In the genomic region with DNA sequence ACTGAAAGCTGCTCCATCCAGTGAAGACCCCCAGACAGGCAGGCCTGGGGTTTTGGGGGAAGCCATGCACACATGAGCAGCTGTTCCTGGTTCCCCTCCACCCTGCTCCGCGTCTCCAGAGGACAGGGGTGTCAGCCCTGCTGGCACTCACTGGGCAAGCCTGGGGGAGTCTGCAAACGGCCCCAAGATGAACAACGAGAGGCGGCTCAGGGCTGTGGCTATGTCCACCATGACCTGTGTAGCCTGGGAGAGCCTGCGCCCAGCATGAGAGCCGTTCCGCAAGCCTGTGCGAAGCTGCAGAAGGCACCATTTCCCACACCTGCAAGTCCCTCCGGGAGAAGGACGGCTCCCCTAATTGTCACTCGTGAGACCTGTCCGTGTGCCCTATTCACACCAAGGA, we compare ENCODE assay signal across 35 cellular contexts. TPM values are rescaled to one million over a fixed set of nuclear protein-coding genes. Genes with fewer than 3 reads are reported as not detected.
A peak's percentile ranks its signal among the peaks of the same experiment; 100 is the strongest.
DNase-seq lines count a peak whose midpoint lies in the region; ATAC-seq, FAIRE-seq and TF ChIP-seq lines count a peak whose summit lies in the region.
"Had no signal": no experiment of that assay in that cellular context is flagged by ENCODE, and none has a peak within 500 bp of the region (broad histone marks: within the 10 kb centered on the region; RNA-seq: fewer than 3 reads in every experiment).

No MANE protein-coding gene starts in this region.

- peaks cover 2% of the 10 kb centered on the region; the same call in 1 of the 2 replicates for H3K23me2 ChIP-seq in H1 (ENCODE audit: low read depth, low read length)

- intact Hi-C loops in psoas muscle (cut with DNase I) (no loop called here), body of pancreas (cut with DNase I) (no loop called here)
- intact Hi-C loops in activated CD4-positive, alpha-beta T cell treated with anti-CD3 and anti-CD28 coated beads for 36 hours (cut with DNase I, micrococcal nuclease), result no loop called here

- H4K91ac ChIP-seq in H1 (replicated peaks; ENCODE audit: insufficient read length, low read length) (no peak overlapping the region), neuronal stem cell (ENCODE audit: low read depth, low read length, poor library complexity) (peak overlapping the region; percentile 92)

- H2AK5ac ChIP-seq in H1 (ENCODE audit: low read depth, low read length) (no peak overlapping the region), neuronal stem cell (ENCODE audit: low read depth, low read length) (peak overlapping the region; percentile 84)

- H3K18ac ChIP-seq in H1 (ENCODE audit: extremely low read depth, low read length) (no peak overlapping the region), neuronal stem cell (ENCODE audit: low read length) (peak overlapping the region; percentile 20)

- no peaks in the 10 kb centered on the region for H3K9me3 ChIP-seq in H1 (ENCODE audit: insufficient read depth in 2 of 2, low read depth in 1 of 2, low read length in 1 of 2)
- H3K9me3 ChIP-seq in neuronal stem cell (replicated peaks in 1 of 2; ENCODE audit: control insufficient read depth in 2 of 2, insufficient read depth in 1 of 2, low read depth in 1 of 2, low read length in 2 of 2), result no peaks in the 10 kb centered on the region
- H3K9me3 ChIP-seq in psoas muscle, result no peaks in the 10 kb centered on the region
- no peaks in the 10 kb centered on the region for H3K9me3 ChIP-seq in body of pancreas
- H3K9me3 ChIP-seq: A549; BE2C; BLaER1; BLaER1 treated with 17β-estradiol and CSF1 and Interleukin-3, amounts not matched to agents 10 nM and 100 nM; Caco-2 had no signal

- H3K4me2 ChIP-seq in H1 (ENCODE audit: insufficient read depth in 1 of 2, low read depth in 2 of 2, low read length in 2 of 2) (no peak overlapping the region), neuronal stem cell (ENCODE audit: insufficient read depth, low read length, poor library complexity, severe bottlenecking) (no peak overlapping the region)
- H3K4me2 ChIP-seq: A549 had no signal

- no peak overlapping the region for H3K4me3 ChIP-seq in H1 (ENCODE audit: extremely low read depth in 1 of 4, insufficient read depth in 2 of 4, low read depth in 3 of 4, low read length in 4 of 4)
- H3K4me3 ChIP-seq in neuronal stem cell (ENCODE audit: low read length in 2 of 2), result no peak overlapping the region
- H3K4me3 ChIP-seq in psoas muscle, result no peak overlapping the region
- no peak overlapping the region for H3K4me3 ChIP-seq in body of pancreas
- H3K4me3 ChIP-seq: A549; BLaER1; BLaER1 treated with 17β-estradiol and CSF1 and Interleukin-3, amounts not matched to agents 10 nM and 100 nM had no signal

- TF ChIP-seq POLR2A in H1 (IDR thresholded peaks at IDR 0.05; ENCODE audit: control extremely low read depth in 1 of 2, low read depth in 2 of 2, low read length in 2 of 2) (no peak), body of pancreas (IDR thresholded peaks at IDR 0.05) (no peak)

- peaks cover 24% of the 10 kb centered on the region for H3K4me1 Mint-ChIP-seq in glutamatergic neuron (ENCODE audit: low read depth, unreplicated experiment)
- no peaks in the 10 kb centered on the region for H3K4me1 Mint-ChIP-seq in activated CD4-positive, alpha-beta T cell treated with anti-CD3 and anti-CD28 coated beads for 36 hours
- H3K4me1 Mint-ChIP-seq: CD4-positive, alpha-beta memory T cell; CD8-positive, alpha-beta memory T cell had no signal

- no peak overlapping the region for H3K23ac ChIP-seq in H1 (ENCODE audit: insufficient read length)
- H3K23ac ChIP-seq in neuronal stem cell (ENCODE audit: low read depth, low read length, poor library complexity), result peak overlapping the region; percentile 85

- no peak overlapping the region for H4K5ac ChIP-seq in H1 (ENCODE audit: insufficient read length, low read depth, low read length)

- H2BK5ac ChIP-seq in H1 (ENCODE audit: low read depth, low read length) (no peak overlapping the region), neuronal stem cell (ENCODE audit: low read length) (peak overlapping the region; percentile 84)

- H3K27me3 ChIP-seq in H1 (replicated peaks in 1 of 4; ENCODE audit: control insufficient read depth in 3 of 4, extremely low read depth in 1 of 4, insufficient read depth in 3 of 4, low read length in 3 of 4) (no peaks in the 10 kb centered on the region; a peak in 1 of 7 replicates), neuronal stem cell (ENCODE audit: control insufficient read depth in 3 of 3, insufficient read depth in 3 of 3, low read depth in 1 of 3, low read length in 3 of 3) (no peaks in the 10 kb centered on the region), psoas muscle (ENCODE audit: insufficient read depth in 3 of 3, low read length in 2 of 3) (peaks cover 0 to 11% (median 4%) of the 10 kb centered on the region in 3 donors), body of pancreas (no peaks in the 10 kb centered on the region)
- H3K27me3 ChIP-seq: BE2C, BLaER1 had no signal

- no peaks in the 10 kb centered on the region for H3K79me1 ChIP-seq in H1 (ENCODE audit: low read depth, low read length)
- peaks cover 4% of the 10 kb centered on the region for H3K79me1 ChIP-seq in neuronal stem cell (ENCODE audit: low read depth, low read length)

- peaks cover 25% of the 10 kb centered on the region for H3K27me3 Mint-ChIP-seq in glutamatergic neuron (ENCODE audit: unreplicated experiment)
- H3K27me3 Mint-ChIP-seq in activated CD4-positive, alpha-beta T cell treated with anti-CD3 and anti-CD28 coated beads for 36 hours, result no peaks in the 10 kb centered on the region
- H3K27me3 Mint-ChIP-seq: B cell; CD4-positive, alpha-beta memory T cell; CD4-positive, alpha-beta T cell; CD4-positive, CD25-positive, alpha-beta regulatory T cell; CD8-positive, alpha-beta memory T cell had no signal

- ATAC-seq in psoas muscle (no peak), body of pancreas (no peak)
- no peak for ATAC-seq in activated CD4-positive, alpha-beta T cell treated with anti-CD3 and anti-CD28 coated beads for 36 hours
- ATAC-seq: A549; CD8-positive, alpha-beta T cell had no signal

- H3K9me3 Mint-ChIP-seq in glutamatergic neuron (ENCODE audit: unreplicated experiment), result peaks cover 20% of the 10 kb centered on the region
- H3K9me3 Mint-ChIP-seq in activated CD4-positive, alpha-beta T cell treated with anti-CD3 and anti-CD28 coated beads for 36 hours (ENCODE audit: low read depth), result no peaks in the 10 kb centered on the region
- H3K9me3 Mint-ChIP-seq: CD4-positive, alpha-beta memory T cell; CD4-positive, alpha-beta T cell; CD8-positive, alpha-beta memory T cell; CD8-positive, alpha-beta T cell had no signal

- no peak overlapping the region for H2BK20ac ChIP-seq in H1 (ENCODE audit: low read length)

- H3K36me3 Mint-ChIP-seq in glutamatergic neuron (ENCODE audit: unreplicated experiment), result no peaks in the 10 kb centered on the region
- no peaks in the 10 kb centered on the region for H3K36me3 Mint-ChIP-seq in activated CD4-positive, alpha-beta T cell treated with anti-CD3 and anti-CD28 coated beads for 36 hours (ENCODE audit: low read depth)
- H3K36me3 Mint-ChIP-seq: CD4-positive, alpha-beta memory T cell; CD4-positive, CD25-positive, alpha-beta regulatory T cell; CD8-positive, alpha-beta memory T cell; CD8-positive, alpha-beta T cell had no signal

- FAIRE-seq in H1 (lab: Jason Lieb, UNC), result no peak
- FAIRE-seq: A204.1, A549, D721Med had no signal

- no peak overlapping the region for H3K27ac ChIP-seq in H1 (ENCODE audit: low read depth, low read length)
- no peak overlapping the region for H3K27ac ChIP-seq in neuronal stem cell (replicated peaks; ENCODE audit: low read length)
- H3K27ac ChIP-seq in psoas muscle, result no peak overlapping the region
- H3K27ac ChIP-seq in body of pancreas, result no peak overlapping the region
- H3K27ac ChIP-seq: 22Rv1; A549; BLaER1 treated with 17β-estradiol and CSF1 and Interleukin-3, amounts not matched to agents 10 nM and 100 nM; C4-2B had no signal

- H3K4ac ChIP-seq in H1 (replicated peaks; ENCODE audit: insufficient read length, low read depth, low read length) (no peak overlapping the region), neuronal stem cell (ENCODE audit: low read length) (peak overlapping the region; percentile 46)

- H3K4me3 Mint-ChIP-seq in glutamatergic neuron (ENCODE audit: unreplicated experiment), result peak overlapping the region; percentile 15
- H3K4me3 Mint-ChIP-seq in activated CD4-positive, alpha-beta T cell treated with anti-CD3 and anti-CD28 coated beads for 36 hours, result no peak overlapping the region
- H3K4me3 Mint-ChIP-seq: B cell; CD14-positive monocyte; CD4-positive, alpha-beta T cell; CD4-positive, CD25-positive, alpha-beta regulatory T cell; CD8-positive, alpha-beta memory T cell; CD8-positive, alpha-beta T cell had no signal

- TF ChIP-seq CTCF in H1 (IDR thresholded peaks at IDR 0.05; ENCODE audit: control extremely low read depth in 1 of 3, insufficient read depth in 1 of 3, low read depth in 1 of 3, low read length in 3 of 3) (no peak), glutamatergic neuron (IDR thresholded peaks at IDR 0.05; ENCODE audit: partially characterized antibody, unreplicated experiment) (no peak), psoas muscle (IDR thresholded peaks at IDR 0.05) (no peak), body of pancreas (IDR thresholded peaks at IDR 0.05) (no peak)

- H3K27ac Mint-ChIP-seq in glutamatergic neuron (ENCODE audit: unreplicated experiment), result no peak overlapping the region
- H3K27ac Mint-ChIP-seq in activated CD4-positive, alpha-beta T cell treated with anti-CD3 and anti-CD28 coated beads for 36 hours, result no peak overlapping the region
- H3K27ac Mint-ChIP-seq: B cell; CD4-positive, alpha-beta memory T cell; CD4-positive, alpha-beta T cell; CD8-positive, alpha-beta memory T cell; CD8-positive, alpha-beta T cell had no signal

- no peak overlapping the region for H3K14ac ChIP-seq in H1 (ENCODE audit: insufficient read length)
- peak overlapping the region; percentile 4 for H3K14ac ChIP-seq in neuronal stem cell (ENCODE audit: low read length)

- H3K79me2 ChIP-seq in H1 (ENCODE audit: control insufficient read depth in 1 of 2, insufficient read depth in 2 of 2, low read length in 2 of 2), result no peaks in the 10 kb centered on the region

- no peak overlapping the region for H3K9ac ChIP-seq in H1 (replicated peaks in 1 of 4; ENCODE audit: extremely low read depth in 1 of 4, low read depth in 3 of 4, low read length in 3 of 4)
- H3K9ac ChIP-seq in neuronal stem cell (ENCODE audit: low read depth, low read length, poor library complexity), result no peak overlapping the region
- H3K9ac ChIP-seq: BLaER1; BLaER1 treated with 17β-estradiol and CSF1 and Interleukin-3, amounts not matched to agents 10 nM and 100 nM had no signal

- no peak for TF ChIP-seq RAD21 in H1 (IDR thresholded peaks at IDR 0.05 in 1 of 2, conservative IDR thresholded peaks at IDR 0.05 in 1 of 2; ENCODE audit: low read depth in 2 of 2, low read length in 2 of 2)

- H3K56ac ChIP-seq in H1 (replicated peaks; ENCODE audit: insufficient read length, low read depth, low read length), result no peak overlapping the region

- H4K8ac ChIP-seq in H1 (ENCODE audit: extremely low read depth, insufficient read depth, low read length) (0 out of 2 replicates have a peak overlapping the region, but pooled peaks have one; percentile 46), neuronal stem cell (ENCODE audit: low read depth, low read length) (peak overlapping the region; percentile 52)

- H2BK12ac ChIP-seq in H1 (ENCODE audit: low read depth, low read length) (no peak overlapping the region), neuronal stem cell (ENCODE audit: low read length) (peak overlapping the region; percentile 14)

- H4K20me1 ChIP-seq in H1 (replicated peaks in 1 of 2; ENCODE audit: control insufficient read depth in 1 of 2, insufficient read depth in 2 of 2, low read length in 2 of 2), result peaks cover 0 to 1% of the 10 kb centered on the region in 2 experiments
- H4K20me1 ChIP-seq: BLaER1 had no signal

- H2AFZ ChIP-seq in H1 (ENCODE audit: low read length), result no peak overlapping the region
- no peak overlapping the region for H2AFZ ChIP-seq in neuronal stem cell (ENCODE audit: low read length)

- 91% methylated on average over 13 of the region's 13 CpGs; no CpG with 5 or more reads in 1 of the 2 experiments for WGBS in H1 (ENCODE audit: extremely low coverage in 1 of 2, insufficient coverage in 1 of 2, insufficient read length in 1 of 2, insufficient replicate concordance in 2 of 2, low coverage in 1 of 2, low lambda C conversion rate in 2 of 2, missing lambda C conversion rate in 1 of 2), 2 experiments
- no CpG with 5 or more reads among the region's 13 CpGs for WGBS in neuronal stem cell (ENCODE audit: extremely low coverage in 2 of 2, insufficient read length in 2 of 2, insufficient replicate concordance in 1 of 2), 2 donors
- 91 to 96% (median 93%) methylated on average over 13 of the region's 13 CpGs for WGBS in psoas muscle, 3 donors
- 87 to 90% methylated on average over 12 to 13 of the region's 13 CpGs for WGBS in body of pancreas, 2 donors

- CTCF ChIA-PET in H1 (lab: Charles Lee; ENCODE audit: partially characterized antibody), result interaction anchor here (0.7 to 1.5 kb wide), 5 partner anchors 9 to 27 kb away, joined by 3 to 5 read pairs (median 3); no protein-coding TSS in a partner anchor
- CTCF ChIA-PET in activated CD4-positive, alpha-beta T cell treated with anti-CD3 and anti-CD28 coated beads for 36 hours (lab: Charles Lee), result interaction anchor here (0.5 kb wide), 1 partner anchor 35 kb away, joined by 3 read pairs; no protein-coding TSS in a partner anchor

- POLR2A ChIA-PET in H1 (lab: Charles Lee; ENCODE audit: partially characterized antibody), result interaction anchor here (0.7 to 1.5 kb wide), 2 partner anchors 10 to 32 kb away, joined by 3 read pairs; no protein-coding TSS in a partner anchor
- POLR2A ChIA-PET in activated CD4-positive, alpha-beta T cell treated with anti-CD3 and anti-CD28 coated beads for 36 hours (lab: Charles Lee), result no interaction called here

- H2BK15ac ChIP-seq in H1 (ENCODE audit: low read length) (no peak overlapping the region), neuronal stem cell (ENCODE audit: low read length) (peak overlapping the region; percentile 100)

- H2BK120ac ChIP-seq in H1 (replicated peaks; ENCODE audit: low read depth, low read length) (no peak overlapping the region), neuronal stem cell (ENCODE audit: low read depth, low read length) (peak overlapping the region; percentile 83)

- DNase-seq in H1 (ENCODE audit: low read depth in 1 of 2, low spot score in 2 of 2), result no peak
- no peak for DNase-seq in glutamatergic neuron
- no peak for DNase-seq in neuronal stem cell (ENCODE audit: low spot score)
- DNase-seq in psoas muscle, result no peak
- DNase-seq in activated CD4-positive, alpha-beta T cell treated with anti-CD3 and anti-CD28 coated beads for 36 hours, result no peak
- DNase-seq in body of pancreas, result no peak
- DNase-seq: 8988T; ACHN; AML-193; BE2C; C1 segment of cervical spinal cord; Caco-2; Calu3; CD4-positive, alpha-beta memory T cell; CD4-positive, alpha-beta T cell; CD4-positive, CD25-positive, alpha-beta regulatory T cell; CD8-positive, alpha-beta memory T cell; COR-L47; DMS 273 treated with DMSO at 0.1 percent for 48 hours; DMS153; DMS53; DMS79; DMS79 treated with DMSO at 0.1 percent for 48 hours; DND-41; EL had no signal

- H3K4me1 ChIP-seq in H1 (replicated peaks in 1 of 4; ENCODE audit: control insufficient read depth in 3 of 4, insufficient read depth in 4 of 4, low read length in 3 of 4) (peaks cover 0 to 8% (median 3%) of the 10 kb centered on the region in 4 experiments; a peak in 4 of 7 replicates), neuronal stem cell (ENCODE audit: control insufficient read depth in 2 of 2, insufficient read depth in 1 of 2, low read depth in 1 of 2, low read length in 2 of 2) (peaks cover 5 to 36% of the 10 kb centered on the region in 2 donors), psoas muscle (no peaks in the 10 kb centered on the region), body of pancreas (peaks cover 9% of the 10 kb centered on the region)
- H3K4me1 ChIP-seq: BE2C, Caco-2 had no signal

- no peak for TF ChIP-seq EP300 in H1 (IDR thresholded peaks at IDR 0.05; ENCODE audit: borderline replicate concordance in 1 of 2, low read depth in 2 of 2, low read length in 2 of 2)

- no peaks in the 10 kb centered on the region for H3K36me3 ChIP-seq in H1 (ENCODE audit: control insufficient read depth in 2 of 4, insufficient read depth in 4 of 4, low read length in 3 of 4)
- H3K36me3 ChIP-seq in neuronal stem cell (replicated peaks in 1 of 2; ENCODE audit: control insufficient read depth in 2 of 2, insufficient read depth in 2 of 2, low read length in 2 of 2), result no peaks in the 10 kb centered on the region
- no peaks in the 10 kb centered on the region for H3K36me3 ChIP-seq in psoas muscle (ENCODE audit: insufficient read depth in 1 of 2, low read depth in 1 of 2)
- no peaks in the 10 kb centered on the region for H3K36me3 ChIP-seq in body of pancreas (replicated peaks in 1 of 2; ENCODE audit: insufficient read depth in 1 of 2, low read depth in 2 of 2)
- H3K36me3 ChIP-seq: BE2C; BLaER1; BLaER1 treated with 17β-estradiol and CSF1 and Interleukin-3, amounts not matched to agents 10 nM and 100 nM had no signal

RNA-seq across cellular contexts. Expression of a gene that starts 59.5 kb away (rescaled TPM):
- total RNA-seq in H1 (2021; fragmentation: NEBNext Ultra II Directional; extraction: Animal tissue kit (Norgen Biotek cat#: 25700)), result 15.2 and 16.4 TPM in 2 replicates
- polyA plus RNA-seq in H1 (2011; rRNA removed) (12.9 and 21.6 TPM in 2 replicates), psoas muscle (under 1 TPM; 0.30 to 0.39 (median 0.36) TPM)
- 12.2 TPM for polyA plus RNA-seq in H1 (2011; cell fraction: cytosol; rRNA removed)
- polyA plus RNA-seq in H1 (2011; cell fraction: nucleus; rRNA removed), result 51.0 TPM
- polyA plus RNA-seq in H1 (2012, experiment 1 of 2), result 17.8 to 24.2 TPM (median 20.8 TPM) in 4 replicates
- 13.3 TPM for polyA plus RNA-seq in H1 (2012, experiment 2 of 2)
- 15.1 TPM for polyA plus RNA-seq in H1 (2013, experiment 1 of 2)
- 13.3 TPM for polyA plus RNA-seq in H1 (2013, experiment 2 of 2)
- polyA minus RNA-seq in H1 (2011; rRNA and poly(A)+ RNA removed), result 7.1 and 10.2 TPM in 2 replicates
- polyA minus RNA-seq in H1 (2011; cell fraction: cytosol; rRNA and poly(A)+ RNA removed), result 7.7 TPM
- 9.5 TPM for polyA minus RNA-seq in H1 (2011; cell fraction: nucleus; rRNA and poly(A)+ RNA removed)
- total RNA-seq in glutamatergic neuron (ENCODE audit: unreplicated experiment) (402 TPM), psoas muscle (1 to 10 TPM in 1 of 4 donors, under 1 TPM in 3; 0.82 to 1.4 (median 0.85) TPM), body of pancreas (under 1 TPM in 1 of 2 donors, not detected in 1; 0.52 TPM)
- 27.1 TPM for polyA plus RNA-seq in neuronal stem cell (2013, experiment 1 of 2)
- 25.4 TPM for polyA plus RNA-seq in neuronal stem cell (2013, experiment 2 of 2)
- 10 to 100 TPM; 15.0 to 15.2 TPM for total RNA-seq in activated CD4-positive, alpha-beta T cell treated with anti-CD3 and anti-CD28 coated beads for 36 hours
- total RNA-seq: Caco-2, Calu3 had no signal
- polyA plus RNA-seq: CD14-positive monocyte; CD8-positive, alpha-beta memory T cell had no signal

Comparison
In these comparisons a context has a peak if more than half of its experiments do, and no peak if none do; other contexts are left out.
1. RNA of a gene that starts 59.5 kb away (total RNA-seq): 402 TPM in glutamatergic neuron (single experiment); 15.0 to 15.2 TPM in activated CD4-positive, alpha-beta T cell treated with anti-CD3 and anti-CD28 coated beads for 36 hours, 15.2 to 16.4 TPM in H1, 0.82 to 1.4 TPM in psoas muscle and 0.52 TPM in body of pancreas; every median in the first group is over 10 times any median in the second.